In the genomic region with DNA sequence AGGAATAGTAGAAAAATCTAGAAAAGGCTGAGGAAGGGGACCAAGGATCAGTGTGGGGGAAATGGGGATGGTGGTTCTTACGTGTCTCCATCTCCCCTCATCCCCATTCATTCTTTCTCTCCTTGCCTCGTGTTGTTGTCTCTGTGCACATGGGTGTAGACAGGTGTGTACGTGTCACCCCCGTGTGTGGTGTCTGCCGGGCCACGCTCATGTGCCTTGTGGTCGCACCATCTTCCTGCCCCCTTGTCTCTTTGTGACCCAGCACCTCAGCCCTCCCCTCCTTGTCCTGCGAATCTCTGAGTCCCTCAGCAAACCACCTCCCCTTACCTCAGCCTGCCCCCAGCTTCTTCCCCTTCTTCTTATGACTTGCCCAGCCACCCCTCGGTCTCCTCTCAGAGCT, we compare ENCODE assay signal across 18 cellular contexts. TPM values are rescaled to one million over a fixed set of nuclear protein-coding genes. Genes with fewer than 3 reads are reported as not detected.
A peak's percentile ranks its signal among the peaks of the same experiment; 100 is the strongest.
DNase-seq lines count a peak whose midpoint lies in the region; ATAC-seq and TF ChIP-seq lines count a peak whose summit lies in the region.
"Had no signal": no experiment of that assay in that cellular context is flagged by ENCODE, and none has a peak within 500 bp of the region (broad histone marks: within the 10 kb centered on the region; RNA-seq: fewer than 3 reads in every experiment).

No MANE protein-coding gene starts in this region.

- peak overlapping the region; percentile 75 for H3K14ac ChIP-seq in neuronal stem cell (ENCODE audit: low read length)

- POLR2A ChIA-PET in Caco-2 (lab: Charles Lee) = no interaction called here

- intact Hi-C loops in Caco-2 (cut with micrococcal nuclease; ENCODE audit: unreplicated experiment) = loop anchor here (1.0 to 2.0 kb wide), 2 partner anchors 39 to 66 kb away; a partner anchor contains a TSS

- H3K36me3 Mint-ChIP-seq in Caco-2 (ENCODE audit: insufficient read depth, unreplicated experiment) (peaks cover 84% of the 10 kb centered on the region), osteocyte (ENCODE audit: unreplicated experiment) (peaks cover 8% of the 10 kb centered on the region)
- no peaks in the 10 kb centered on the region for H3K36me3 Mint-ChIP-seq in activated T-helper 17 cell treated with anti-CD3 and anti-CD28 coated beads, Interleukin-2, amount 50 U/mL, for 72 hours (ENCODE audit: low read depth)

- DNase-seq in Caco-2 (no peak), hepatocyte (ENCODE audit: low spot score) (no peak), neuronal stem cell (ENCODE audit: low spot score) (no peak), osteocyte (ENCODE audit: extremely low spot score, unreplicated experiment) (no peak), nucleus accumbens (lab: John Stamatoyannopoulos, UW) (no peak)
- DNase-seq: COR-L47, DMS53, KG1, NCI-H1092, NCI-H345, RPMI8226 had no signal

- H2BK120ac ChIP-seq in neuronal stem cell (ENCODE audit: low read depth, low read length) = peak overlapping the region; percentile 49

- H3K27me3 ChIP-seq in Caco-2 (replicated peaks; ENCODE audit: control insufficient read depth, insufficient read depth, low read length) = no peaks in the 10 kb centered on the region
- H3K27me3 ChIP-seq in hepatocyte = no peaks in the 10 kb centered on the region
- no peaks in the 10 kb centered on the region for H3K27me3 ChIP-seq in neuronal stem cell (ENCODE audit: control insufficient read depth in 3 of 3, insufficient read depth in 3 of 3, low read depth in 1 of 3, low read length in 3 of 3)
- H3K27me3 ChIP-seq: SJSA1 had no signal

- H3K79me1 ChIP-seq in neuronal stem cell (ENCODE audit: low read depth, low read length) = peaks cover 10% of the 10 kb centered on the region

- CTCF ChIA-PET in Caco-2 (lab: Charles Lee) = interaction anchor here (1.0 to 1.7 kb wide), 5 partner anchors 17 to 217 kb away, joined by 3 to 10 read pairs (median 4); no protein-coding TSS in a partner anchor

- H4K20me1 ChIP-seq in hepatocyte (ENCODE audit: insufficient read depth, poor library complexity, severe bottlenecking) = peaks cover 4% of the 10 kb centered on the region

- 87% methylated on average over 8 of the region's 9 CpGs for WGBS in hepatocyte (ENCODE audit: low lambda C conversion rate, missing lambda C conversion rate)
- WGBS in neuronal stem cell (ENCODE audit: extremely low coverage in 2 of 2, insufficient read length in 2 of 2, insufficient replicate concordance in 1 of 2), 2 donors = no CpG with 5 or more reads among the region's 9 CpGs

- peak overlapping the region; percentile 52 for H3K9ac ChIP-seq in neuronal stem cell (ENCODE audit: low read depth, low read length, poor library complexity)

- H3K4me3 ChIP-seq in Caco-2 (ENCODE audit: low read depth, low read length) = no peak overlapping the region
- H3K4me3 ChIP-seq in hepatocyte = no peak overlapping the region
- no peak overlapping the region for H3K4me3 ChIP-seq in neuronal stem cell (ENCODE audit: low read length in 2 of 2)
- H3K4me3 ChIP-seq: SJSA1 had no signal

- peaks cover 37% of the 10 kb centered on the region for H3K79me2 ChIP-seq in hepatocyte

- BruUV-seq in Caco-2 (replicated peaks; lab: Mats Ljungman, UMichigan) = no TSS peak

- H3K4me3 Mint-ChIP-seq in Caco-2 (ENCODE audit: unreplicated experiment) (no peak overlapping the region), osteocyte (ENCODE audit: unreplicated experiment) (no peak overlapping the region)
- no peak overlapping the region for H3K4me3 Mint-ChIP-seq in activated T-helper 17 cell treated with anti-CD3 and anti-CD28 coated beads, Interleukin-2, amount 50 U/mL, for 72 hours

- H3K4me1 Mint-ChIP-seq in Caco-2 (ENCODE audit: low read depth, unreplicated experiment) (peaks cover 33% of the 10 kb centered on the region), osteocyte (ENCODE audit: unreplicated experiment) (peaks cover 16% of the 10 kb centered on the region)
- no peaks in the 10 kb centered on the region for H3K4me1 Mint-ChIP-seq in activated T-helper 17 cell treated with anti-CD3 and anti-CD28 coated beads, Interleukin-2, amount 50 U/mL, for 72 hours

- no peak overlapping the region for H2BK5ac ChIP-seq in neuronal stem cell (ENCODE audit: low read length)

- no peak overlapping the region for H4K8ac ChIP-seq in neuronal stem cell (ENCODE audit: low read depth, low read length)

- H3K18ac ChIP-seq in neuronal stem cell (ENCODE audit: low read length) = peak overlapping the region; percentile 65

- peak overlapping the region; percentile 30 for H3K4me2 ChIP-seq in hepatocyte
- no peak overlapping the region for H3K4me2 ChIP-seq in neuronal stem cell (ENCODE audit: insufficient read depth, low read length, poor library complexity, severe bottlenecking)

- TF ChIP-seq CTCF in Caco-2 (IDR thresholded peaks at IDR 0.05; ENCODE audit: insufficient read depth in 1 of 2, low read depth in 1 of 2, low read length in 1 of 2, severe bottlenecking in 1 of 2, unreplicated experiment in 1 of 2) (no peak), hepatocyte (IDR thresholded peaks at IDR 0.05; ENCODE audit: poor library complexity) (no peak), osteocyte (IDR thresholded peaks at IDR 0.05) (no peak)

- H4K91ac ChIP-seq in neuronal stem cell (ENCODE audit: low read depth, low read length, poor library complexity) = no peak overlapping the region

- H3K27ac ChIP-seq in hepatocyte (peak overlapping the region; percentile 61), neuronal stem cell (replicated peaks; ENCODE audit: low read length) (no peak overlapping the region)
- H3K27ac ChIP-seq: HL-60, SJSA1 had no signal

- H3K27me3 Mint-ChIP-seq in Caco-2 (ENCODE audit: insufficient read depth, unreplicated experiment) (no peaks in the 10 kb centered on the region), osteocyte (ENCODE audit: unreplicated experiment) (no peaks in the 10 kb centered on the region)
- H3K27me3 Mint-ChIP-seq in activated T-helper 17 cell treated with anti-CD3 and anti-CD28 coated beads, Interleukin-2, amount 50 U/mL, for 72 hours = no peaks in the 10 kb centered on the region

- H3K9me3 ChIP-seq in Caco-2 (no peaks in the 10 kb centered on the region), hepatocyte (ENCODE audit: low read depth) (no peaks in the 10 kb centered on the region), neuronal stem cell (replicated peaks in 1 of 2; ENCODE audit: control insufficient read depth in 2 of 2, insufficient read depth in 1 of 2, low read depth in 1 of 2, low read length in 2 of 2) (no peaks in the 10 kb centered on the region)
- H3K9me3 ChIP-seq: SJSA1 had no signal

- H3K9me3 Mint-ChIP-seq in Caco-2 (ENCODE audit: unreplicated experiment) (no peaks in the 10 kb centered on the region), osteocyte (ENCODE audit: unreplicated experiment) (no peaks in the 10 kb centered on the region)
- no peaks in the 10 kb centered on the region for H3K9me3 Mint-ChIP-seq in activated T-helper 17 cell treated with anti-CD3 and anti-CD28 coated beads, Interleukin-2, amount 50 U/mL, for 72 hours

- H2AFZ ChIP-seq in hepatocyte = no peak overlapping the region
- no peak overlapping the region for H2AFZ ChIP-seq in neuronal stem cell (ENCODE audit: low read length)

- peak overlapping the region; percentile 88 for H2AK5ac ChIP-seq in neuronal stem cell (ENCODE audit: low read depth, low read length)

- no peak for ATAC-seq in activated T-helper 17 cell treated with anti-CD3 and anti-CD28 coated beads, Interleukin-2, amount 50 U/mL, for 72 hours (replicated peaks)
- ATAC-seq in HG02973 (IDR thresholded peaks at IDR 0.05; ENCODE audit: unreplicated experiment) (no peak), GM21447 (IDR thresholded peaks at IDR 0.05; ENCODE audit: unreplicated experiment) (no peak)

- H3K4ac ChIP-seq in neuronal stem cell (ENCODE audit: low read length) = no peak overlapping the region

- H2BK15ac ChIP-seq in neuronal stem cell (ENCODE audit: low read length) = peak overlapping the region; percentile 73

- H3K36me3 ChIP-seq in Caco-2 (ENCODE audit: control insufficient read depth, insufficient read depth, low read length) (peaks cover 19% of the 10 kb centered on the region), hepatocyte (replicated peaks; ENCODE audit: insufficient read depth, low read depth) (no peaks in the 10 kb centered on the region), neuronal stem cell (replicated peaks in 1 of 2; ENCODE audit: control insufficient read depth in 2 of 2, insufficient read depth in 2 of 2, low read length in 2 of 2) (peaks cover 40 to 99% of the 10 kb centered on the region in 2 donors)

- H2BK12ac ChIP-seq in neuronal stem cell (ENCODE audit: low read length) = peak overlapping the region; percentile 63

- peaks cover 49% of the 10 kb centered on the region for H3K4me1 ChIP-seq in Caco-2
- H3K4me1 ChIP-seq in hepatocyte (ENCODE audit: insufficient read depth) = peaks cover 57% of the 10 kb centered on the region
- peaks cover 23 to 44% of the 10 kb centered on the region in 2 donors for H3K4me1 ChIP-seq in neuronal stem cell (ENCODE audit: control insufficient read depth in 2 of 2, insufficient read depth in 1 of 2, low read depth in 1 of 2, low read length in 2 of 2)

- H3K27ac Mint-ChIP-seq in Caco-2 (ENCODE audit: unreplicated experiment) = peak overlapping the region; percentile 88
- peak overlapping the region; percentile 72 for H3K27ac Mint-ChIP-seq in activated T-helper 17 cell treated with anti-CD3 and anti-CD28 coated beads, Interleukin-2, amount 50 U/mL, for 72 hours
- H3K27ac Mint-ChIP-seq in osteocyte (ENCODE audit: unreplicated experiment) = no peak overlapping the region

- no peaks in the 10 kb centered on the region for H3K9me2 ChIP-seq in hepatocyte (replicated peaks; ENCODE audit: insufficient read depth)

- peak overlapping the region; percentile 65 for H3K23ac ChIP-seq in neuronal stem cell (ENCODE audit: low read depth, low read length, poor library complexity)

RNA-seq across cellular contexts. Expression of a gene that starts 39.4 kb away (rescaled TPM):
- total RNA-seq in Caco-2 (2022) (108 and 117 TPM in 2 replicates), hepatocyte (18.0 and 24.3 TPM in 2 replicates), osteocyte (24.7 and 26.9 TPM in 2 replicates)
- total RNA-seq in activated T-helper 17 cell treated with anti-CD3 and anti-CD28 coated beads, Interleukin-2, amount 50 U/mL, for 72 hours = 10 to 100 TPM in 1 of 2 donors, 1 to 10 TPM in 1; 8.7 to 11.6 TPM
- 79.9 and 87.8 TPM in 2 replicates for polyA plus RNA-seq in hepatocyte
- polyA plus RNA-seq in neuronal stem cell (2013, experiment 1 of 2) = 43.1 TPM
- polyA plus RNA-seq in neuronal stem cell (2013, experiment 2 of 2) = 44.6 TPM

RNA-seq across cellular contexts. Expression of a gene that starts 52.7 kb away (rescaled TPM):
- total RNA-seq in Caco-2 (2022) (0.51 TPM in 1 of 2 replicates, not detected in the other), hepatocyte (106 and 115 TPM in 2 replicates), osteocyte (74.1 and 75.9 TPM in 2 replicates)
- not detected for total RNA-seq in activated T-helper 17 cell treated with anti-CD3 and anti-CD28 coated beads, Interleukin-2, amount 50 U/mL, for 72 hours
- polyA plus RNA-seq in hepatocyte = 28.2 and 45.2 TPM in 2 replicates
- polyA plus RNA-seq in neuronal stem cell (2013, experiment 1 of 2) = 73.1 TPM
- 65.6 TPM for polyA plus RNA-seq in neuronal stem cell (2013, experiment 2 of 2)
- total RNA-seq: OCI-LY7, SJSA1 had no signal
- polyA plus RNA-seq: BJ had no signal

Comparison
In these comparisons a context has a peak if more than half of its experiments do, and no peak if none do; other contexts are left out.
1. RNA of a gene that starts 52.7 kb away (total RNA-seq): 106 to 115 TPM in hepatocyte and 74.1 to 75.9 TPM in osteocyte; 0.51 TPM in Caco-2 and not detected in activated T-helper 17 cell treated with anti-CD3 and anti-CD28 coated beads, Interleukin-2, amount 50 U/mL, for 72 hours; every median in the first group is over 10 times any median in the second.